Comparison of ENCODE assay signal across 8 cellular contexts in the genomic region with DNA sequence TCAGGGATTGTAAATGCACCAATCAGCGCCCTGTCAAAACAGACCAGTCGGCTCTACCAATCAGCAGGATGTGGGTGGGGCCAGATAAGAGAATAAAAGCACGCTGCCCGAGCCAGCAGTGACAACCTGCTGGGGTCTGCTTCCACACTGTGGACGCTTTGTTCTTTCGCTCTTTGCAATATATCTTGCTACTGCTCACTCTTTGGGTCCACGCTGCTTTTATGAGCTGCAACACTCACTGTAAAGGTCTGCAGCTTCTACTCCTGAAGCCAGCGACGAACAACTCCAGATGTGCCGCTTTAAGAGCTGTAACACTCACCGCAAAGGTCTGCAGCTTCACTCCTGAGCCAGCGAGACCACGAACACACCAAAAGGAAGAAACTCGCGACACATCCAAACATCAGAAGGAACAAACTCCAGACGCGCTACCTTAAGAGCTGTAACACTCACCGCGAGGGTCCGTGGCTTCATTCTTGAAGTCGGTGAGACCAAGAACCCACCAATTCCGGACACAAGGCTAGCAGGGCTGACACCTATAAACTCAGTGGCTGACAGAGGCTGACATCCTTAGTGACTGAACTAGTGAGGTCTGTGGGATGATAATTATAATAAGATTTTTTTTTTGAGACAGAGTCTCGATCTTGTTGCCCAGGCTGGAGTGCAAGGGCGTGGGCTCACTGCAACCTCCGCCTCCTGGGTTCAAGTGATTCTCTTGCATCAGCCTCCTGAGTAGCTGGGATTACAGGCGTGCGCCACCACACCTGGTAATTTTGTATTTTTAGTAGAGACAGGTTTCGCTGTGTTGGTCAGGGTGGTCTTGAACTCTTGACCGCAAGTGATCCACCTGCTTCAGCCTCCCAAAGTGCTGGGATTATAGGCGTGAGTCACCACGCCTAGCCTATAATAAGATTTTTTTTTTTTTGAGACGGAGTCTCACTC. TPM values are rescaled to one million over a fixed set of nuclear protein-coding genes. Genes with fewer than 3 reads are reported as not detected.
DNase-seq lines count a peak whose midpoint lies in the region; ATAC-seq and TF ChIP-seq lines count a peak whose summit lies in the region.
"Not testable (repeated sequence)": the region's sequence is repeated elsewhere in the genome, so short reads cannot be mapped to it uniquely, and the experiment has no call there.

No MANE protein-coding gene starts in this region.

- ATAC-seq in RWPE2 (ENCODE audit: low read depth), result not testable (repeated sequence)
- ATAC-seq in activated T-helper 17 cell treated with anti-CD3 and anti-CD28 coated beads, Interleukin-2, amount 50 U/mL, for 72 hours (replicated peaks), result peak; percentile 3

- not testable (repeated sequence) for H3K9ac ChIP-seq in mesenchymal stem cell (ENCODE audit: low read length)

- not testable (repeated sequence) for H2BK5ac ChIP-seq in mesenchymal stem cell (ENCODE audit: low read depth, low read length, poor library complexity, severe bottlenecking)

- not testable (repeated sequence) for H3K27me3 ChIP-seq in RWPE2 (ENCODE audit: insufficient read depth, poor library complexity, severe bottlenecking); mesenchymal stem cell (ENCODE audit: control insufficient read depth in 1 of 2, insufficient read depth in 1 of 2, low read length in 2 of 2); stomach

- H2BK15ac ChIP-seq in mesenchymal stem cell (ENCODE audit: low read depth, poor library complexity, severe bottlenecking), result peak overlapping the region; percentile 2

- TF ChIP-seq CTCF in Calu3 (IDR thresholded peaks at IDR 0.05; ENCODE audit: unreplicated experiment); RWPE2 (IDR thresholded peaks at IDR 0.05; ENCODE audit: poor library complexity, severe bottlenecking); stomach (IDR thresholded peaks at IDR 0.05): not testable (repeated sequence)

- H3K27ac ChIP-seq in RWPE2 (ENCODE audit: poor library complexity, severe bottlenecking) (peak overlapping the region; percentile 99), stomach (peak overlapping the region; percentile 14 to 97 (median 95))
- H3K27ac ChIP-seq in mesenchymal stem cell (ENCODE audit: low read length, poor library complexity, severe bottlenecking), result not testable (repeated sequence)

- H2AFZ ChIP-seq in mesenchymal stem cell (ENCODE audit: low read depth, low read length), result not testable (repeated sequence)

- H3K9me3 ChIP-seq in RWPE2 (ENCODE audit: severe bottlenecking); mesenchymal stem cell (ENCODE audit: control insufficient read depth, low read length); stomach: not testable (repeated sequence)

- not testable (repeated sequence) for H3K4ac ChIP-seq in mesenchymal stem cell (ENCODE audit: low read depth in 1 of 2, low read length in 2 of 2)

- H2BK12ac ChIP-seq in mesenchymal stem cell (ENCODE audit: low read length in 2 of 2), result peak overlapping the region in 1 of 2 experiments; percentile 50

- peaks cover 48% of the 10 kb centered on the region for H3K36me3 Mint-ChIP-seq in Calu3 (ENCODE audit: insufficient read depth, unreplicated experiment)
- H3K36me3 Mint-ChIP-seq in activated CD4-positive, alpha-beta T cell treated with anti-CD3 and anti-CD28 coated beads, Interleukin-2, amount 10 ng/mL, durations not matched to agents 24 days and 14 days (ENCODE audit: low read depth), result not testable (repeated sequence)
- peaks cover 23% of the 10 kb centered on the region for H3K36me3 Mint-ChIP-seq in activated T-helper 17 cell treated with anti-CD3 and anti-CD28 coated beads, Interleukin-2, amount 50 U/mL, for 72 hours (ENCODE audit: low read depth)

- H3K18ac ChIP-seq in mesenchymal stem cell (ENCODE audit: low read depth in 1 of 2, low read length in 2 of 2), result not testable (repeated sequence)

- not testable (repeated sequence) for H3K36me3 ChIP-seq in RWPE2 (ENCODE audit: low read depth); mesenchymal stem cell (ENCODE audit: control insufficient read depth in 1 of 2, insufficient read depth in 2 of 2, low read depth in 1 of 2, low read length in 2 of 2); stomach

- H3K27ac Mint-ChIP-seq in Calu3 (ENCODE audit: unreplicated experiment), result peak overlapping the region; percentile 84
- H3K27ac Mint-ChIP-seq in activated CD4-positive, alpha-beta T cell treated with anti-CD3 and anti-CD28 coated beads, Interleukin-2, amount 10 ng/mL, durations not matched to agents 24 days and 14 days, result peak overlapping the region; percentile 98
- peak overlapping the region; percentile 96 for H3K27ac Mint-ChIP-seq in activated T-helper 17 cell treated with anti-CD3 and anti-CD28 coated beads, Interleukin-2, amount 50 U/mL, for 72 hours

- TSS peak; percentile 60 for BruUV-seq in Calu3 (replicated peaks; lab: Mats Ljungman, UMichigan)

- H4K91ac ChIP-seq in mesenchymal stem cell (ENCODE audit: low read length), result not testable (repeated sequence)

- H3K4me1 Mint-ChIP-seq in Calu3 (ENCODE audit: low read depth, unreplicated experiment), result peaks cover 69% of the 10 kb centered on the region
- peaks cover 61% of the 10 kb centered on the region for H3K4me1 Mint-ChIP-seq in activated CD4-positive, alpha-beta T cell treated with anti-CD3 and anti-CD28 coated beads, Interleukin-2, amount 10 ng/mL, durations not matched to agents 24 days and 14 days
- peaks cover 35% of the 10 kb centered on the region for H3K4me1 Mint-ChIP-seq in activated T-helper 17 cell treated with anti-CD3 and anti-CD28 coated beads, Interleukin-2, amount 50 U/mL, for 72 hours

- H3K4me1 ChIP-seq in RWPE2 (ENCODE audit: insufficient read depth, poor library complexity, severe bottlenecking) (peaks cover 56% of the 10 kb centered on the region), mesenchymal stem cell (ENCODE audit: control insufficient read depth, insufficient read depth, low read depth, low read length) (peaks cover 56% of the 10 kb centered on the region), stomach (peaks cover 71 to 96% (median 84%) of the 10 kb centered on the region in 4 donors)

- H3K23ac ChIP-seq in mesenchymal stem cell (ENCODE audit: low read length in 2 of 2), result not testable (repeated sequence)

- H2AK5ac ChIP-seq in mesenchymal stem cell (ENCODE audit: low read length, severe bottlenecking), result not testable (repeated sequence)

- H3K27me3 Mint-ChIP-seq in Calu3 (ENCODE audit: unreplicated experiment); activated CD4-positive, alpha-beta T cell treated with anti-CD3 and anti-CD28 coated beads, Interleukin-2, amount 10 ng/mL, durations not matched to agents 24 days and 14 days; activated T-helper 17 cell treated with anti-CD3 and anti-CD28 coated beads, Interleukin-2, amount 50 U/mL, for 72 hours: not testable (repeated sequence)

- intact Hi-C loops in Calu3 (cut with micrococcal nuclease; ENCODE audit: unreplicated experiment); activated CD4-positive, alpha-beta T cell treated with anti-CD3 and anti-CD28 coated beads, Interleukin-2, amount 10 ng/mL, durations not matched to agents 24 days and 14 days (cut with micrococcal nuclease); stomach (cut with DNase I; ENCODE audit: low total_unique reads): not testable (repeated sequence)

- not testable (repeated sequence) for H3K9me3 Mint-ChIP-seq in Calu3 (ENCODE audit: low read depth, unreplicated experiment); activated CD4-positive, alpha-beta T cell treated with anti-CD3 and anti-CD28 coated beads, Interleukin-2, amount 10 ng/mL, durations not matched to agents 24 days and 14 days; activated T-helper 17 cell treated with anti-CD3 and anti-CD28 coated beads, Interleukin-2, amount 50 U/mL, for 72 hours

- CTCF ChIA-PET in Calu3 (lab: Charles Lee), result interaction anchor here (0.7 to 4.1 kb wide), 5 partner anchors 35 to 103 kb away, joined by 3 to 31 read pairs (median 8); partner anchors contain the start of gene DDIT4

- H3K4me3 Mint-ChIP-seq in Calu3 (ENCODE audit: low read depth, unreplicated experiment), result not testable (repeated sequence)
- H3K4me3 Mint-ChIP-seq in activated CD4-positive, alpha-beta T cell treated with anti-CD3 and anti-CD28 coated beads, Interleukin-2, amount 10 ng/mL, durations not matched to agents 24 days and 14 days, result peak overlapping the region; percentile 96
- peak overlapping the region; percentile 96 for H3K4me3 Mint-ChIP-seq in activated T-helper 17 cell treated with anti-CD3 and anti-CD28 coated beads, Interleukin-2, amount 50 U/mL, for 72 hours

- H3K4me2 ChIP-seq in mesenchymal stem cell (ENCODE audit: low read length, poor library complexity, severe bottlenecking), result not testable (repeated sequence)

- not testable (repeated sequence) for DNase-seq in Calu3; RWPE2 (ENCODE audit: low spot score); mesenchymal stem cell; stomach
- peak; percentile 92 for DNase-seq in activated CD4-positive, alpha-beta T cell treated with anti-CD3 and anti-CD28 coated beads, Interleukin-2, amount 10 ng/mL, durations not matched to agents 24 days and 14 days
- peak; percentile 60 for DNase-seq in central memory CD4-positive, alpha-beta T cell
- peak; percentile 62 to 83 (median 82) for DNase-seq in stimulated activated CD4-positive, alpha-beta T cell treated with anti-CD3 and anti-CD28 coated beads, Interleukin-12 subunit alpha, Interleukin-12 subunit beta, amount 100 ng/mL, for 48 hours (ENCODE audit: low read depth in 2 of 3, low spot score in 1 of 3)

- WGBS in mesenchymal stem cell, result 94% methylated on average over 32 of the region's 32 CpGs
- WGBS in stomach, 5 donors, result 80 to 86% (median 85%) methylated on average over 31 to 32 of the region's 32 CpGs

- H2BK120ac ChIP-seq in mesenchymal stem cell (ENCODE audit: low read depth, low read length), result not testable (repeated sequence)

- not testable (repeated sequence) for H3K79me1 ChIP-seq in mesenchymal stem cell (replicated peaks; ENCODE audit: low read length, poor library complexity, severe bottlenecking)

- not testable (repeated sequence) for TF ChIP-seq POLR2A in stomach (IDR thresholded peaks at IDR 0.05)

- H3K4me3 ChIP-seq in RWPE2 (ENCODE audit: severe bottlenecking); mesenchymal stem cell (ENCODE audit: insufficient read depth in 1 of 2, low read depth in 1 of 2, low read length in 2 of 2); stomach: not testable (repeated sequence)

- not testable (repeated sequence) for H4K8ac ChIP-seq in mesenchymal stem cell (ENCODE audit: low read length)

- H3K14ac ChIP-seq in mesenchymal stem cell (ENCODE audit: low read length in 2 of 2), result not testable (repeated sequence)

- not testable (repeated sequence) for TF ChIP-seq EP300 in stomach (IDR thresholded peaks at IDR 0.05)

RNA-seq across cellular contexts. Expression of gene DNAJB12, which starts 27.8 kb away (rescaled TPM):
- total RNA-seq in Calu3 (2022) (43.1 and 48.0 TPM in 2 replicates), stomach (10 to 100 TPM in 4 of 5 donors, 1 to 10 TPM in 1; 2.3 to 43.2 (median 24.9) TPM)
- total RNA-seq in activated CD4-positive, alpha-beta T cell treated with anti-CD3 and anti-CD28 coated beads, Interleukin-2, amount 10 ng/mL, durations not matched to agents 24 days and 14 days, result 32.5 and 35.1 TPM in 2 replicates
- 10 to 100 TPM; 32.0 to 35.9 TPM for total RNA-seq in activated T-helper 17 cell treated with anti-CD3 and anti-CD28 coated beads, Interleukin-2, amount 50 U/mL, for 72 hours
- polyA plus RNA-seq in mesenchymal stem cell (2013, experiment 1 of 2), result 28.6 TPM
- 27.7 TPM for polyA plus RNA-seq in mesenchymal stem cell (2013, experiment 2 of 2)
- polyA plus RNA-seq in stomach, result 10 to 100 TPM; 12.1 to 20.0 (median 16.3) TPM

RNA-seq across cellular contexts. Expression of gene DDIT4, which starts 53.2 kb away (rescaled TPM):
- 294 and 326 TPM in 2 replicates for total RNA-seq in Calu3 (2022)
- 260 and 271 TPM in 2 replicates for total RNA-seq in activated CD4-positive, alpha-beta T cell treated with anti-CD3 and anti-CD28 coated beads, Interleukin-2, amount 10 ng/mL, durations not matched to agents 24 days and 14 days
- total RNA-seq in activated T-helper 17 cell treated with anti-CD3 and anti-CD28 coated beads, Interleukin-2, amount 50 U/mL, for 72 hours, result 1,000 to 10,000 TPM in 1 of 2 donors, 100 to 1,000 TPM in 1; 746 to 1,569 TPM
- 109 TPM for polyA plus RNA-seq in mesenchymal stem cell (2013, experiment 1 of 2)
- 107 TPM for polyA plus RNA-seq in mesenchymal stem cell (2013, experiment 2 of 2)
- 100 to 1,000 TPM in 4 of 5 donors, 10 to 100 TPM in 1; 89.9 to 188 (median 154) TPM for total RNA-seq in stomach
- polyA plus RNA-seq in stomach, result 100 to 1,000 TPM; 122 to 176 (median 170) TPM
